11 cellular contexts compared by ENCODE assay signal in the genomic region with DNA sequence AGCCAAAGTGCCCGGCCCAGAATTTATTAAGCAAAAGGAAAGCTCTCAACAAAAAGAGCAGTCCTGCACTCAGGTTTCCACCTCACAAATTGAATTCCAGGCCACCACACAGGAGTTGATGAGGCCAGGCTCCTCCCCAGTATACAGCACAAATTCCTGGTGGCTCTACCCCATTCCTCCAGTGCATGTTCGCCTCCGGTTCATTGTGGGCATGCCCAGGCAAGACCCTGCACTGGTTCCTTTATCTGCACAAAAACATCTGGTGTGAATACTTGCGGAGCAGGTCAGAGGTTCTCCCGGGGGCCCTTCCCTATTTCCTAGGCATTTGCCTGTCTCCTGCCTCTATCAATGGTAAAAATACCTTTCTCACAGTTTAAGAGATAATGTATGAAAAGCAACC.
DNase-seq lines count a peak whose midpoint lies in the region; ATAC-seq and TF ChIP-seq lines count a peak whose summit lies in the region.
"Had no signal": no experiment of that assay in that cellular context is flagged by ENCODE, and none has a peak within 500 bp of the region (broad histone marks: within the 10 kb centered on the region; RNA-seq: fewer than 3 reads in every experiment).

No MANE protein-coding gene starts in this region.

- TF ChIP-seq CTCF in Caco-2 (IDR thresholded peaks at IDR 0.05; ENCODE audit: insufficient read depth in 1 of 2, low read depth in 1 of 2, low read length in 1 of 2, severe bottlenecking in 1 of 2, unreplicated experiment in 1 of 2): no peak
- TF ChIP-seq CTCF in chondrocyte (IDR thresholded peaks at IDR 0.05): no peak
- TF ChIP-seq CTCF in tibial artery (IDR thresholded peaks at IDR 0.05): no peak

- H3K36me3 Mint-ChIP-seq in Caco-2 (ENCODE audit: insufficient read depth, unreplicated experiment) (no peaks in the 10 kb centered on the region), chondrocyte (ENCODE audit: low read depth) (no peaks in the 10 kb centered on the region)

- CTCF ChIA-PET in Caco-2 (lab: Charles Lee): no interaction called here

- BruUV-seq in Caco-2 (replicated peaks; lab: Mats Ljungman, UMichigan): no TSS peak

- intact Hi-C loops in Caco-2 (cut with micrococcal nuclease; ENCODE audit: unreplicated experiment): loop anchor here (5.0 kb wide), 1 partner anchor 180 kb away; no protein-coding TSS in a partner anchor
- intact Hi-C loops in tibial artery (cut with DNase I; ENCODE audit: low total_unique reads): no loop called here

- H3K9me3 ChIP-seq in Caco-2 (no peaks in the 10 kb centered on the region), tibial artery (no peaks in the 10 kb centered on the region)

- H3K4me1 Mint-ChIP-seq in Caco-2 (ENCODE audit: low read depth, unreplicated experiment) (no peaks in the 10 kb centered on the region), chondrocyte (ENCODE audit: low read depth) (peaks cover 9% of the 10 kb centered on the region)

- no peaks in the 10 kb centered on the region for H3K36me3 ChIP-seq in Caco-2 (ENCODE audit: control insufficient read depth, insufficient read depth, low read length)
- no peaks in the 10 kb centered on the region for H3K36me3 ChIP-seq in tibial artery

- no peak overlapping the region for H3K4me3 ChIP-seq in Caco-2 (ENCODE audit: low read depth, low read length)
- H3K4me3 ChIP-seq in tibial artery: no peak overlapping the region

- peaks cover 11% of the 10 kb centered on the region for H3K4me1 ChIP-seq in Caco-2
- H3K4me1 ChIP-seq in tibial artery: no peaks in the 10 kb centered on the region

- peaks cover 20% of the 10 kb centered on the region for H3K9me3 Mint-ChIP-seq in Caco-2 (ENCODE audit: unreplicated experiment)
- H3K9me3 Mint-ChIP-seq in chondrocyte (ENCODE audit: low read depth): no peaks in the 10 kb centered on the region

- H3K27ac Mint-ChIP-seq in Caco-2 (ENCODE audit: unreplicated experiment) (peak overlapping the region; percentile 53), chondrocyte (ENCODE audit: unreplicated experiment) (peak overlapping the region; percentile 2)

- H3K27me3 ChIP-seq in Caco-2 (replicated peaks; ENCODE audit: control insufficient read depth, insufficient read depth, low read length): no peaks in the 10 kb centered on the region
- no peaks in the 10 kb centered on the region for H3K27me3 ChIP-seq in tibial artery

- H3K4me3 Mint-ChIP-seq in Caco-2 (ENCODE audit: unreplicated experiment): no peak overlapping the region
- no peak overlapping the region for H3K4me3 Mint-ChIP-seq in chondrocyte (ENCODE audit: unreplicated experiment)

- no peak overlapping the region for H3K27ac ChIP-seq in tibial artery

- H3K27me3 Mint-ChIP-seq in Caco-2 (ENCODE audit: insufficient read depth, unreplicated experiment): no peaks in the 10 kb centered on the region
- peaks cover 6% of the 10 kb centered on the region for H3K27me3 Mint-ChIP-seq in chondrocyte (ENCODE audit: low read depth)

- POLR2A ChIA-PET in Caco-2 (lab: Charles Lee): no interaction called here

- no peak for ATAC-seq in HG02885 (IDR thresholded peaks at IDR 0.05; ENCODE audit: poor library complexity, unreplicated experiment)

- peak; percentile 54 to 89 for DNase-seq in Caco-2
- peak; percentile 60 for DNase-seq in LHCN-M2 (ENCODE audit: low read depth)
- DNase-seq in chondrocyte (ENCODE audit: low spot score): no peak
- DNase-seq in kidney tubule cell (ENCODE audit: low spot score): peak; percentile 23
- no peak for DNase-seq in tibial artery
- no peak for DNase-seq in AG20443 (ENCODE audit: low spot score)
- no peak for DNase-seq in stimulated activated CD4-positive, alpha-beta T cell treated with anti-CD3 and anti-CD28 coated beads, Interleukin-2, amount 100 ng/mL, for 48 hours
- DNase-seq: activated gamma-delta T cell, NCI-H2029 treated with DMSO at 0.1 percent for 48 hours, T-helper 9 cell had no signal

Comparison
In these comparisons a context has a peak if more than half of its experiments do, and no peak if none do; other contexts are left out.
1. DNase-seq: peak in Caco-2 (2 of 2), LHCN-M2 (single experiment) and kidney tubule cell (single experiment); none in chondrocyte (single experiment), tibial artery (0 of 2), AG20443 (single experiment) and stimulated activated CD4-positive, alpha-beta T cell treated with anti-CD3 and anti-CD28 coated beads, Interleukin-2, amount 100 ng/mL, for 48 hours (0 of 2).